Comparison of ENCODE assay signal across 18 cellular contexts in genomic region chr12:71760471-71760870, GRCh38. TPM values are rescaled to one million over a fixed set of nuclear protein-coding genes. Genes with fewer than 3 reads are reported as not detected.
A peak's percentile ranks its signal among the peaks of the same experiment; 100 is the strongest.
DNase-seq lines count a peak whose midpoint lies in the region; ATAC-seq and TF ChIP-seq lines count a peak whose summit lies in the region.
"Had no signal": no experiment of that assay in that cellular context is flagged by ENCODE, and none has a peak within 500 bp of the region (broad histone marks: within the 10 kb centered on the region; RNA-seq: fewer than 3 reads in every experiment).

No MANE protein-coding gene starts in this region.

- no peak overlapping the region for H3K18ac ChIP-seq in trophoblast cell (ENCODE audit: low read length)

- no peak overlapping the region for H4K91ac ChIP-seq in trophoblast cell (ENCODE audit: low read depth, low read length)

- no peak overlapping the region for H3K23ac ChIP-seq in trophoblast cell (ENCODE audit: low read length)

- DNase-seq in activated CD8-positive, alpha-beta T cell treated with anti-CD3 and anti-CD28 coated beads for 36 hours, result no peak
- DNase-seq in activated CD8-positive, alpha-beta T cell treated with anti-CD3 and anti-CD28 coated beads, Interleukin-2, amount 10 ng/mL, durations not matched to agents 7 days and 5 days, result no peak
- DNase-seq in T-helper 17 cell (no peak), trophoblast cell (no peak), testis (no peak), NCI-H524 (lab: John Stamatoyannopoulos, UW) (no peak)
- DNase-seq: C1 segment of cervical spinal cord, DMS 273 treated with DMSO at 0.1 percent for 48 hours, NCI-H1436, NCI-H2029, NCI-H2171, NCI-H446, NCI-H748 treated with DMSO at 0.1 percent for 48 hours had no signal

- no peak overlapping the region for H2BK12ac ChIP-seq in trophoblast cell (ENCODE audit: low read length)

- no peak overlapping the region for H3K14ac ChIP-seq in trophoblast cell (ENCODE audit: low read length)

- no peak overlapping the region for H4K12ac ChIP-seq in trophoblast cell (ENCODE audit: low read depth, low read length)

- H2BK120ac ChIP-seq in trophoblast cell (ENCODE audit: insufficient read depth, low read length, poor library complexity), result no peak overlapping the region

- no peaks in the 10 kb centered on the region for H3K27me3 ChIP-seq in Loucy (ENCODE audit: insufficient read depth, low read length, poor library complexity, severe bottlenecking)
- H3K27me3 ChIP-seq in trophoblast cell (ENCODE audit: insufficient read depth, low read length), result no peaks in the 10 kb centered on the region
- no peaks in the 10 kb centered on the region for H3K27me3 ChIP-seq in testis

- no peak overlapping the region for H4K8ac ChIP-seq in trophoblast cell (ENCODE audit: low read depth, low read length)

- no peaks in the 10 kb centered on the region for H3K9me2 ChIP-seq in Loucy (replicated peaks; ENCODE audit: low read depth, low read length)

- H2AFZ ChIP-seq in Loucy (ENCODE audit: low read length) (no peak overlapping the region), trophoblast cell (ENCODE audit: insufficient read depth, low read length, poor library complexity) (no peak overlapping the region)

- no peaks in the 10 kb centered on the region for H3F3A ChIP-seq in Loucy (ENCODE audit: low read depth)

- no peak overlapping the region for H2BK5ac ChIP-seq in trophoblast cell (ENCODE audit: low read depth, low read length, poor library complexity)

- no peak for ATAC-seq in activated CD8-positive, alpha-beta T cell treated with anti-CD3 and anti-CD28 coated beads for 36 hours
- no peak for ATAC-seq in activated CD8-positive, alpha-beta T cell treated with anti-CD3 and anti-CD28 coated beads, Interleukin-2, amount 10 ng/mL, durations not matched to agents 7 days and 5 days
- ATAC-seq in T-helper 17 cell, result no peak
- ATAC-seq in HG02642 (IDR thresholded peaks at IDR 0.05; ENCODE audit: poor library complexity, unreplicated experiment), result no peak
- ATAC-seq: A549, Panc1 had no signal

- no peak overlapping the region for H3K4me3 Mint-ChIP-seq in activated CD8-positive, alpha-beta T cell treated with anti-CD3 and anti-CD28 coated beads for 36 hours
- no peak overlapping the region for H3K4me3 Mint-ChIP-seq in activated CD8-positive, alpha-beta T cell treated with anti-CD3 and anti-CD28 coated beads, Interleukin-2, amount 10 ng/mL, durations not matched to agents 7 days and 5 days
- no peak overlapping the region for H3K4me3 Mint-ChIP-seq in T-helper 17 cell

- H2AK5ac ChIP-seq in trophoblast cell (ENCODE audit: low read length), result no peak overlapping the region

- peaks cover 61% of the 10 kb centered on the region for H3K4me1 Mint-ChIP-seq in activated CD8-positive, alpha-beta T cell treated with anti-CD3 and anti-CD28 coated beads for 36 hours (ENCODE audit: low read depth)
- H3K4me1 Mint-ChIP-seq in activated CD8-positive, alpha-beta T cell treated with anti-CD3 and anti-CD28 coated beads, Interleukin-2, amount 10 ng/mL, durations not matched to agents 7 days and 5 days (ENCODE audit: low read depth), result peaks cover 39% of the 10 kb centered on the region
- H3K4me1 Mint-ChIP-seq in T-helper 17 cell, result peaks cover 29% of the 10 kb centered on the region

- no peaks in the 10 kb centered on the region for H3K79me1 ChIP-seq in trophoblast cell (ENCODE audit: low read length)

- no peak overlapping the region for H3K9ac ChIP-seq in Loucy (ENCODE audit: low read depth, low read length, poor library complexity, severe bottlenecking)
- H3K9ac ChIP-seq in trophoblast cell (ENCODE audit: low read length), result no peak overlapping the region

- H3K27ac ChIP-seq in trophoblast cell (ENCODE audit: low read depth, low read length), result no peak overlapping the region
- H3K27ac ChIP-seq in testis, result no peak overlapping the region
- H3K27ac ChIP-seq: A549, SK-N-MC had no signal

- peaks cover 98% of the 10 kb centered on the region for H3K79me2 ChIP-seq in Loucy (ENCODE audit: insufficient read depth, low read length)
- peaks cover 14% of the 10 kb centered on the region for H3K79me2 ChIP-seq in trophoblast cell (ENCODE audit: control insufficient read depth, insufficient read depth, low read length, poor library complexity)

- TF ChIP-seq CTCF in activated CD8-positive, alpha-beta T cell treated with anti-CD3 and anti-CD28 coated beads for 36 hours (IDR thresholded peaks at IDR 0.05), result no peak
- TF ChIP-seq CTCF in Loucy (conservative IDR thresholded peaks at IDR 0.05; ENCODE audit: low read length) (no peak), testis (IDR thresholded peaks at IDR 0.05) (no peak)

- H4K20me1 ChIP-seq in Loucy (ENCODE audit: insufficient read depth, low read length, poor library complexity, severe bottlenecking), result peaks cover 76% of the 10 kb centered on the region

- H3K4me1 ChIP-seq in Loucy (ENCODE audit: insufficient read depth, low read length, poor library complexity, severe bottlenecking) (peaks cover 51% of the 10 kb centered on the region), trophoblast cell (ENCODE audit: control insufficient read depth in 1 of 2, insufficient read depth in 2 of 2, low read length in 2 of 2) (no peaks in the 10 kb centered on the region), testis (peaks cover 11% of the 10 kb centered on the region)

- CTCF ChIA-PET in activated CD8-positive, alpha-beta T cell treated with anti-CD3 and anti-CD28 coated beads for 36 hours (lab: Charles Lee), result interaction anchor here (1.1 to 2.1 kb wide), 2 partner anchors 20 to 85 kb away, joined by 3 to 6 read pairs; no protein-coding TSS in a partner anchor
- CTCF ChIA-PET in activated CD8-positive, alpha-beta T cell treated with anti-CD3 and anti-CD28 coated beads, Interleukin-2, amount 10 ng/mL, durations not matched to agents 7 days and 5 days (lab: Charles Lee), result interaction anchor here (0.7 to 1.7 kb wide), 3 partner anchors 13 to 20 kb away, joined by 3 to 5 read pairs (median 4); no protein-coding TSS in a partner anchor

- H3K4me2 ChIP-seq in Loucy (ENCODE audit: low read depth, low read length, poor library complexity, severe bottlenecking) (peak overlapping the region; percentile 99), trophoblast cell (ENCODE audit: low read length) (no peak overlapping the region)
- H3K4me2 ChIP-seq: A549 had no signal

- H3K4me3 ChIP-seq in Loucy (ENCODE audit: low read length, poor library complexity, severe bottlenecking) (peak overlapping the region; percentile 51), trophoblast cell (ENCODE audit: low read depth, low read length) (no peak overlapping the region), testis (no peak overlapping the region)
- H3K4me3 ChIP-seq: A549, SK-N-MC had no signal

- H3K9me3 ChIP-seq in Loucy (ENCODE audit: insufficient read depth, low read depth, low read length) (no peaks in the 10 kb centered on the region), T-helper 17 cell (ENCODE audit: control insufficient read depth, low read length, poor library complexity, severe bottlenecking) (peaks cover 12% of the 10 kb centered on the region), trophoblast cell (ENCODE audit: insufficient read depth, low read depth, low read length) (no peaks in the 10 kb centered on the region), testis (no peaks in the 10 kb centered on the region)

- intact Hi-C loops in activated CD8-positive, alpha-beta T cell treated with anti-CD3 and anti-CD28 coated beads for 36 hours (cut with micrococcal nuclease), result no loop called here
- intact Hi-C loops in testis (cut with DNase I; ENCODE audit: low total_unique reads), result no loop called here

- POLR2A ChIA-PET in activated CD8-positive, alpha-beta T cell treated with anti-CD3 and anti-CD28 coated beads for 36 hours (lab: Charles Lee), result no interaction called here
- POLR2A ChIA-PET in activated CD8-positive, alpha-beta T cell treated with anti-CD3 and anti-CD28 coated beads, Interleukin-2, amount 10 ng/mL, durations not matched to agents 7 days and 5 days (lab: Charles Lee), result no interaction called here

- H3K36me3 Mint-ChIP-seq in activated CD8-positive, alpha-beta T cell treated with anti-CD3 and anti-CD28 coated beads for 36 hours (ENCODE audit: low read depth), result peaks cover 83% of the 10 kb centered on the region
- H3K36me3 Mint-ChIP-seq in activated CD8-positive, alpha-beta T cell treated with anti-CD3 and anti-CD28 coated beads, Interleukin-2, amount 10 ng/mL, durations not matched to agents 7 days and 5 days (ENCODE audit: low read depth), result peaks cover 72% of the 10 kb centered on the region
- no peaks in the 10 kb centered on the region for H3K36me3 Mint-ChIP-seq in T-helper 17 cell (ENCODE audit: low read depth)

- H3K27ac Mint-ChIP-seq in activated CD8-positive, alpha-beta T cell treated with anti-CD3 and anti-CD28 coated beads for 36 hours, result peak overlapping the region; percentile 12
- H3K27ac Mint-ChIP-seq in activated CD8-positive, alpha-beta T cell treated with anti-CD3 and anti-CD28 coated beads, Interleukin-2, amount 10 ng/mL, durations not matched to agents 7 days and 5 days, result no peak overlapping the region
- H3K27ac Mint-ChIP-seq in T-helper 17 cell, result peak overlapping the region; percentile 1

- no peaks in the 10 kb centered on the region for H3K36me3 ChIP-seq in Loucy (ENCODE audit: insufficient read depth, low read length)
- H3K36me3 ChIP-seq in trophoblast cell (ENCODE audit: control insufficient read depth in 1 of 2, insufficient read depth in 2 of 2, low read length in 2 of 2), result peaks cover 2% of the 10 kb centered on the region in 2 experiments
- H3K36me3 ChIP-seq in testis (ENCODE audit: low read depth, missing control alignments), result no peaks in the 10 kb centered on the region

- peak overlapping the region; percentile 52 for H3K4ac ChIP-seq in trophoblast cell (ENCODE audit: low read depth, low read length)

- TF ChIP-seq POLR2A in testis (IDR thresholded peaks at IDR 0.05), result no peak

- no CpG with 5 or more reads among the region's 3 CpGs for WGBS in trophoblast cell (ENCODE audit: extremely low coverage, insufficient coverage, insufficient read length)
- 76 to 80% methylated on average over 3 of the region's 3 CpGs for WGBS in testis, 2 donors

- no peaks in the 10 kb centered on the region for H3K27me3 Mint-ChIP-seq in activated CD8-positive, alpha-beta T cell treated with anti-CD3 and anti-CD28 coated beads for 36 hours
- H3K27me3 Mint-ChIP-seq in activated CD8-positive, alpha-beta T cell treated with anti-CD3 and anti-CD28 coated beads, Interleukin-2, amount 10 ng/mL, durations not matched to agents 7 days and 5 days (ENCODE audit: low read depth), result no peaks in the 10 kb centered on the region
- H3K27me3 Mint-ChIP-seq in T-helper 17 cell, result no peaks in the 10 kb centered on the region

- H3K9me3 Mint-ChIP-seq in activated CD8-positive, alpha-beta T cell treated with anti-CD3 and anti-CD28 coated beads for 36 hours, result peaks cover 23% of the 10 kb centered on the region
- peaks cover 40% of the 10 kb centered on the region for H3K9me3 Mint-ChIP-seq in activated CD8-positive, alpha-beta T cell treated with anti-CD3 and anti-CD28 coated beads, Interleukin-2, amount 10 ng/mL, durations not matched to agents 7 days and 5 days (ENCODE audit: insufficient read depth)

RNA-seq across cellular contexts. Expression of gene RAB21, which starts 5.8 kb away (rescaled TPM):
- 10 to 100 TPM; 78.1 to 88.6 TPM for total RNA-seq in activated CD8-positive, alpha-beta T cell treated with anti-CD3 and anti-CD28 coated beads for 36 hours
- 10 to 100 TPM; 55.7 to 56.3 TPM for total RNA-seq in activated CD8-positive, alpha-beta T cell treated with anti-CD3 and anti-CD28 coated beads, Interleukin-2, amount 10 ng/mL, durations not matched to agents 7 days and 5 days
- total RNA-seq in T-helper 17 cell (10 to 100 TPM; 58.8 to 68.8 TPM), testis (10 to 100 TPM; 13.3 to 27.1 TPM)
- polyA plus RNA-seq in trophoblast cell (2013), result 39.0 and 39.6 TPM in 2 replicates
- polyA plus RNA-seq in testis (ENCODE audit: insufficient read depth, low read depth, low replicate concordance), result 56.9 TPM
